Comparison of ENCODE assay signal across 8 cellular contexts in the genomic region with DNA sequence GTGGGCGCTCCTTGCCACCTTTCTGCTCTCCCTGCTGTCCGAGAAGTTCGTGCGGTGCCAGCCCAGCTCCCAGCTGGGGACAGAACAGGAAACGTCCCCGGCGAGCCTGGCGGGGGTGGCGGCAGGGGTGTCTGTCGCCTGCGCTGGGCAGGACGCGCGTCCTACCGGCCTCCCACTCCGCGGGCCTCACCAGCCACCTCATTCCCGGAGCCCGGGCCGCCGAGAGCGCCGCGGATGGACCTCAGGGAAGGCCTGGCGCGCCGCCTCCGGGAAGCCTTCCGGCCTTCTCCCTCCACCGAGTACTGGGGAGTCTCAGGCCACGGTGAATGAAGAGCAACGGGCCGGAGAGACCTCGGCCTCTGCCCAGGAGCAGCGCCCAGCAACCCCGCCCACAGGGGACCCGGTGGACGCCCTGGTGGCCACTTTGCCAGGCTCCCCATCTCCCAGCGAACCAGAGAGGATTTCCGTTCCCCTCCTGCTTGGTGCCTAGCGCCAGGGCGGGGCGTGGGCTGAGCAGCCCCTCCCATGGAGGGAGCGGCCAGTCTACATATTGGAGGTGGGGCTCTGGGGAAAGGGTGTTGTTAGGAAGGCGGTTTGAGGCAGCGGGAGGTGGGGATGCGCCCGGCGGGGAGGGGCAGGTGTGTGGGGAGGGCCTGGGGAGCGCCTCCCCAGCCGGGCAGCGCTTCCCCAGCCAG. TPM values are rescaled to one million over a fixed set of nuclear protein-coding genes. Genes with fewer than 3 reads are reported as not detected.
DNase-seq lines count a peak whose midpoint lies in the region; ATAC-seq and TF ChIP-seq lines count a peak whose summit lies in the region.

No MANE protein-coding gene starts in this region.

- no peaks in the 10 kb centered on the region for H3K27me3 Mint-ChIP-seq in CD4-positive, alpha-beta T cell
- no peaks in the 10 kb centered on the region for H3K27me3 Mint-ChIP-seq in activated T-helper 17 cell treated with anti-CD3 and anti-CD28 coated beads, Interleukin-2, amount 50 U/mL, for 72 hours
- H3K27me3 Mint-ChIP-seq in natural killer cell treated with Interleukin-12 subunit alpha and Interleukin-12 subunit beta and Interleukin-15 and Interleukin-18, amount 100 ng/mL, for 72 hours = no peaks in the 10 kb centered on the region
- H3K27me3 Mint-ChIP-seq in stimulated activated naive CD8-positive, alpha-beta T cell treated with anti-CD3 and anti-CD28 coated beads, Interleukin-15, amount 100 ng/mL, for 72 hours = no peaks in the 10 kb centered on the region

- no peaks in the 10 kb centered on the region for H4K20me1 ChIP-seq in PC-9 (ENCODE audit: insufficient read depth)

- POLR2A ChIA-PET in CD4-positive, alpha-beta T cell (lab: Charles Lee) = interaction anchor here (0.8 to 4.9 kb wide), 13 partner anchors 10 to 352 kb away, joined by 3 to 164 read pairs (median 20); a partner anchor contains a TSS
- POLR2A ChIA-PET in PC-9 (lab: Charles Lee; ENCODE audit: unreplicated experiment) = interaction anchor here (0.8 to 1.2 kb wide), 3 partner anchors 20 to 347 kb away, joined by 5 to 16 read pairs (median 6); a partner anchor contains a TSS

- peaks cover 5% of the 10 kb centered on the region for H3K36me3 Mint-ChIP-seq in CD4-positive, alpha-beta T cell (ENCODE audit: low read depth)
- H3K36me3 Mint-ChIP-seq in activated T-helper 17 cell treated with anti-CD3 and anti-CD28 coated beads, Interleukin-2, amount 50 U/mL, for 72 hours (ENCODE audit: low read depth) = peaks cover 16% of the 10 kb centered on the region
- H3K36me3 Mint-ChIP-seq in natural killer cell treated with Interleukin-12 subunit alpha and Interleukin-12 subunit beta and Interleukin-15 and Interleukin-18, amount 100 ng/mL, for 72 hours = no peaks in the 10 kb centered on the region

- H3K9me2 ChIP-seq in PC-9 (ENCODE audit: insufficient read depth) = no peaks in the 10 kb centered on the region

- no peaks in the 10 kb centered on the region for H3K36me3 ChIP-seq in PC-9 (ENCODE audit: low read depth)

- H3F3A ChIP-seq in PC-9 (ENCODE audit: insufficient read depth, low read depth) = peaks cover 27% of the 10 kb centered on the region; the same call in 1 of the 2 replicates

- peak overlapping the region; percentile 99 for H3K27ac Mint-ChIP-seq in CD4-positive, alpha-beta T cell
- H3K27ac Mint-ChIP-seq in activated T-helper 17 cell treated with anti-CD3 and anti-CD28 coated beads, Interleukin-2, amount 50 U/mL, for 72 hours = peak overlapping the region; percentile 95
- H3K27ac Mint-ChIP-seq in natural killer cell treated with Interleukin-12 subunit alpha and Interleukin-12 subunit beta and Interleukin-15 and Interleukin-18, amount 100 ng/mL, for 72 hours = peak overlapping the region; percentile 90
- H3K27ac Mint-ChIP-seq in stimulated activated naive CD8-positive, alpha-beta T cell treated with anti-CD3 and anti-CD28 coated beads, Interleukin-15, amount 100 ng/mL, for 72 hours = peak overlapping the region; percentile 89 to 96

- H3K79me2 ChIP-seq in PC-9 (ENCODE audit: low read depth) = no peaks in the 10 kb centered on the region

- H3K4me3 ChIP-seq in PC-9 = peak overlapping the region; percentile 87
- peak overlapping the region; percentile 41 for H3K4me3 ChIP-seq in fibroblast of mammary gland (ENCODE audit: control insufficient read depth, low read depth, low read length)

- peak overlapping the region; percentile 99 for H3K27ac ChIP-seq in CD4-positive, alpha-beta T cell (ENCODE audit: low read depth, low read length)
- peak overlapping the region; percentile 45 for H3K27ac ChIP-seq in PC-9

- H2AFZ ChIP-seq in PC-9 = peak overlapping the region; percentile 84

- H3K4me1 ChIP-seq in PC-9 (replicated peaks; ENCODE audit: insufficient read depth) = peaks cover 34% of the 10 kb centered on the region

- intact Hi-C loops in CD4-positive, alpha-beta T cell (cut with DNase I, micrococcal nuclease) = loop anchor here (1.0 to 10.0 kb wide), 3 partner anchors 20 to 412 kb away; a partner anchor contains a TSS
- intact Hi-C loops in PC-9 (cut with micrococcal nuclease; ENCODE audit: unreplicated experiment) = loop anchor here (1.0 to 10.0 kb wide), 3 partner anchors 88 to 351 kb away; no protein-coding TSS in a partner anchor

- CTCF ChIA-PET in CD4-positive, alpha-beta T cell (lab: Charles Lee) = interaction anchor here (0.9 to 5.3 kb wide), 8 partner anchors 17 to 352 kb away, joined by 3 to 37 read pairs (median 6); a partner anchor contains a TSS
- CTCF ChIA-PET in PC-9 (lab: Charles Lee) = interaction anchor here (0.6 kb wide), 1 partner anchor 39 kb away, joined by 4 read pairs; no protein-coding TSS in a partner anchor

- peaks cover 31% of the 10 kb centered on the region for H3K4me1 Mint-ChIP-seq in CD4-positive, alpha-beta T cell (ENCODE audit: low read depth)
- no peaks in the 10 kb centered on the region for H3K4me1 Mint-ChIP-seq in activated T-helper 17 cell treated with anti-CD3 and anti-CD28 coated beads, Interleukin-2, amount 50 U/mL, for 72 hours
- H3K4me1 Mint-ChIP-seq in natural killer cell treated with Interleukin-12 subunit alpha and Interleukin-12 subunit beta and Interleukin-15 and Interleukin-18, amount 100 ng/mL, for 72 hours (ENCODE audit: low read depth in 2 of 2) = peaks cover 0 to 15% of the 10 kb centered on the region in 2 donors
- H3K4me1 Mint-ChIP-seq in stimulated activated naive CD8-positive, alpha-beta T cell treated with anti-CD3 and anti-CD28 coated beads, Interleukin-15, amount 100 ng/mL, for 72 hours = peaks cover 65% of the 10 kb centered on the region

- no peaks in the 10 kb centered on the region for H3K9me3 Mint-ChIP-seq in CD4-positive, alpha-beta T cell
- no peaks in the 10 kb centered on the region for H3K9me3 Mint-ChIP-seq in activated T-helper 17 cell treated with anti-CD3 and anti-CD28 coated beads, Interleukin-2, amount 50 U/mL, for 72 hours
- no peaks in the 10 kb centered on the region for H3K9me3 Mint-ChIP-seq in natural killer cell treated with Interleukin-12 subunit alpha and Interleukin-12 subunit beta and Interleukin-15 and Interleukin-18, amount 100 ng/mL, for 72 hours
- no peaks in the 10 kb centered on the region for H3K9me3 Mint-ChIP-seq in stimulated activated naive CD8-positive, alpha-beta T cell treated with anti-CD3 and anti-CD28 coated beads, Interleukin-15, amount 100 ng/mL, for 72 hours

- BruUV-seq in PC-9 (replicated peaks; lab: Mats Ljungman, UMichigan) = TSS peak; percentile 73

- peak overlapping the region; percentile 95 for H3K4me3 Mint-ChIP-seq in CD4-positive, alpha-beta T cell
- peak overlapping the region; percentile 84 for H3K4me3 Mint-ChIP-seq in activated T-helper 17 cell treated with anti-CD3 and anti-CD28 coated beads, Interleukin-2, amount 50 U/mL, for 72 hours
- peak overlapping the region; percentile 88 for H3K4me3 Mint-ChIP-seq in natural killer cell treated with Interleukin-12 subunit alpha and Interleukin-12 subunit beta and Interleukin-15 and Interleukin-18, amount 100 ng/mL, for 72 hours
- peak overlapping the region; percentile 91 to 93 for H3K4me3 Mint-ChIP-seq in stimulated activated naive CD8-positive, alpha-beta T cell treated with anti-CD3 and anti-CD28 coated beads, Interleukin-15, amount 100 ng/mL, for 72 hours

- peak; percentile 60 to 84 (median 78) for DNase-seq in CD4-positive, alpha-beta T cell
- peak; percentile 84 for DNase-seq in HPDE6-E6E7 (ENCODE audit: extremely low spot score)
- peak; percentile 87 to 93 for DNase-seq in PC-9
- DNase-seq in fibroblast of mammary gland (ENCODE audit: low read depth) = peak; percentile 55
- peak; percentile 88 for DNase-seq in natural killer cell treated with Interleukin-12 subunit alpha and Interleukin-12 subunit beta and Interleukin-15 and Interleukin-18, amount 100 ng/mL, for 72 hours (ENCODE audit: low spot score)
- peak; percentile 81 to 91 for DNase-seq in stimulated activated naive CD8-positive, alpha-beta T cell treated with anti-CD3 and anti-CD28 coated beads, Interleukin-15, amount 100 ng/mL, for 72 hours

- no peaks in the 10 kb centered on the region for H3K9me3 ChIP-seq in CD4-positive, alpha-beta T cell (ENCODE audit: control insufficient read depth, low read length)
- no peaks in the 10 kb centered on the region for H3K9me3 ChIP-seq in PC-9 (ENCODE audit: insufficient read depth, low read depth)

- no peaks in the 10 kb centered on the region for H3K27me3 ChIP-seq in CD4-positive, alpha-beta T cell (ENCODE audit: control insufficient read depth, insufficient read depth, low read length)
- H3K27me3 ChIP-seq in PC-9 (ENCODE audit: insufficient read depth, low read depth) = no peaks in the 10 kb centered on the region

- TF ChIP-seq CTCF in CD4-positive, alpha-beta T cell (IDR thresholded peaks at IDR 0.05) = peak; percentile 19
- TF ChIP-seq CTCF in PC-9 (conservative IDR thresholded peaks at IDR 0.05) (no peak), fibroblast of mammary gland (conservative IDR thresholded peaks at IDR 0.05; ENCODE audit: control insufficient read depth, insufficient read depth, low read depth, low read length) (no peak)

- H3K4me2 ChIP-seq in PC-9 = peak overlapping the region; percentile 94

- ATAC-seq in CD4-positive, alpha-beta T cell (ENCODE audit: poor library complexity) = peak; percentile 54
- ATAC-seq in GM19455 (IDR thresholded peaks at IDR 0.05; ENCODE audit: unreplicated experiment) = peak; percentile 32
- peak; percentile 61 for ATAC-seq in activated T-helper 17 cell treated with anti-CD3 and anti-CD28 coated beads, Interleukin-2, amount 50 U/mL, for 72 hours (replicated peaks)
- peak; percentile 66 to 75 for ATAC-seq in natural killer cell treated with Interleukin-12 subunit alpha and Interleukin-12 subunit beta and Interleukin-15 and Interleukin-18, amount 100 ng/mL, for 72 hours
- peak; percentile 64 for ATAC-seq in stimulated activated naive CD8-positive, alpha-beta T cell treated with anti-CD3 and anti-CD28 coated beads, Interleukin-15, amount 100 ng/mL, for 72 hours

RNA-seq across cellular contexts. Expression of a gene that starts 9.5 kb away (rescaled TPM):
- 100 to 1,000 TPM; 191 to 194 TPM for total RNA-seq in CD4-positive, alpha-beta T cell
- total RNA-seq in PC-9 (2021) = 9.9 and 13.8 TPM in 2 replicates
- total RNA-seq in activated T-helper 17 cell treated with anti-CD3 and anti-CD28 coated beads, Interleukin-2, amount 50 U/mL, for 72 hours = 100 to 1,000 TPM in 1 of 2 donors, 10 to 100 TPM in 1; 93.2 to 299 TPM
- 100 to 1,000 TPM in 1 of 2 donors, 10 to 100 TPM in 1; 93.2 to 118 TPM for total RNA-seq in natural killer cell treated with Interleukin-12 subunit alpha and Interleukin-12 subunit beta and Interleukin-15 and Interleukin-18, amount 100 ng/mL, for 72 hours

RNA-seq across cellular contexts. Expression of a gene that starts 16.6 kb away (rescaled TPM):
- total RNA-seq in CD4-positive, alpha-beta T cell = not detected
- not detected in 2 replicates for total RNA-seq in PC-9 (2021)
- total RNA-seq in activated T-helper 17 cell treated with anti-CD3 and anti-CD28 coated beads, Interleukin-2, amount 50 U/mL, for 72 hours = not detected
- total RNA-seq in natural killer cell treated with Interleukin-12 subunit alpha and Interleukin-12 subunit beta and Interleukin-15 and Interleukin-18, amount 100 ng/mL, for 72 hours = not detected

RNA-seq across cellular contexts. Expression of a gene that starts 20.3 kb away (rescaled TPM):
- total RNA-seq in CD4-positive, alpha-beta T cell = 10 to 100 TPM; 42.9 to 47.0 TPM
- 20.5 and 33.4 TPM in 2 replicates for total RNA-seq in PC-9 (2021)
- 10 to 100 TPM; 41.7 to 54.9 TPM for total RNA-seq in activated T-helper 17 cell treated with anti-CD3 and anti-CD28 coated beads, Interleukin-2, amount 50 U/mL, for 72 hours
- total RNA-seq in natural killer cell treated with Interleukin-12 subunit alpha and Interleukin-12 subunit beta and Interleukin-15 and Interleukin-18, amount 100 ng/mL, for 72 hours = 10 to 100 TPM; 37.7 to 70.5 TPM

RNA-seq across cellular contexts. Expression of a gene that starts 39.9 kb away (rescaled TPM):
- total RNA-seq in CD4-positive, alpha-beta T cell = 10 to 100 TPM; 11.0 to 12.8 TPM
- 26.1 and 35.3 TPM in 2 replicates for total RNA-seq in PC-9 (2021)
- 10 to 100 TPM; 27.4 to 36.3 TPM for total RNA-seq in activated T-helper 17 cell treated with anti-CD3 and anti-CD28 coated beads, Interleukin-2, amount 50 U/mL, for 72 hours
- 10 to 100 TPM in 1 of 2 donors, 1 to 10 TPM in 1; 9.1 to 18.5 TPM for total RNA-seq in natural killer cell treated with Interleukin-12 subunit alpha and Interleukin-12 subunit beta and Interleukin-15 and Interleukin-18, amount 100 ng/mL, for 72 hours

Comparison
In these comparisons a context has a peak if more than half of its experiments do, and no peak if none do; other contexts are left out.
1. Peak in every context shown above with its lines: DNase-seq, ATAC-seq, H3K4me3 ChIP-seq and H3K27ac ChIP-seq.